ENCODE assay signal across 8 cellular contexts in genomic region chr3:156642750-156643728, GRCh38. TPM values are rescaled to one million over a fixed set of nuclear protein-coding genes. Genes with fewer than 3 reads are reported as not detected.
A peak's percentile ranks its signal among the peaks of the same experiment; 100 is the strongest.
DNase-seq lines count a peak whose midpoint lies in the region; ATAC-seq lines count a peak whose summit lies in the region.

No MANE protein-coding gene starts in this region.

- peaks cover 23% of the 10 kb centered on the region for H3K4me1 Mint-ChIP-seq in activated CD4-positive, alpha-beta memory T cell treated with anti-CD3 and anti-CD28 coated beads, Interleukin-2, amount 10 ng/mL, durations not matched to agents 7 days and 5 days
- H3K4me1 Mint-ChIP-seq in activated CD4-positive, alpha-beta memory T cell treated with anti-CD3 and anti-CD28 coated beads for 36 hours (ENCODE audit: low read depth): peaks cover 10% of the 10 kb centered on the region
- peaks cover 17% of the 10 kb centered on the region for H3K4me1 Mint-ChIP-seq in stimulated activated naive CD8-positive, alpha-beta T cell treated with anti-CD3 and anti-CD28 coated beads, Interleukin-15, amount 100 ng/mL, for 72 hours

- H3K9me3 Mint-ChIP-seq in activated CD4-positive, alpha-beta memory T cell treated with anti-CD3 and anti-CD28 coated beads, Interleukin-2, amount 10 ng/mL, durations not matched to agents 7 days and 5 days: peaks cover 7% of the 10 kb centered on the region
- H3K9me3 Mint-ChIP-seq in activated CD4-positive, alpha-beta memory T cell treated with anti-CD3 and anti-CD28 coated beads for 36 hours: peaks cover 4% of the 10 kb centered on the region
- H3K9me3 Mint-ChIP-seq in stimulated activated naive CD8-positive, alpha-beta T cell treated with anti-CD3 and anti-CD28 coated beads, Interleukin-15, amount 100 ng/mL, for 72 hours: peaks cover 0 to 5% of the 10 kb centered on the region in 2 donors

- ATAC-seq in HG03280 (IDR thresholded peaks at IDR 0.05; ENCODE audit: unreplicated experiment) (peak; percentile 25), GM21423 (IDR thresholded peaks at IDR 0.05; ENCODE audit: unreplicated experiment) (no peak)
- ATAC-seq in stimulated activated naive CD8-positive, alpha-beta T cell treated with anti-CD3 and anti-CD28 coated beads, Interleukin-15, amount 100 ng/mL, for 72 hours: peak; percentile 17

- peak overlapping the region; percentile 80 for H3K27ac Mint-ChIP-seq in activated CD4-positive, alpha-beta memory T cell treated with anti-CD3 and anti-CD28 coated beads, Interleukin-2, amount 10 ng/mL, durations not matched to agents 7 days and 5 days
- H3K27ac Mint-ChIP-seq in activated CD4-positive, alpha-beta memory T cell treated with anti-CD3 and anti-CD28 coated beads for 36 hours: no peak overlapping the region
- peak overlapping the region in 1 of 2 donors; percentile 90 for H3K27ac Mint-ChIP-seq in stimulated activated naive CD8-positive, alpha-beta T cell treated with anti-CD3 and anti-CD28 coated beads, Interleukin-15, amount 100 ng/mL, for 72 hours

- H3K36me3 Mint-ChIP-seq in activated CD4-positive, alpha-beta memory T cell treated with anti-CD3 and anti-CD28 coated beads, Interleukin-2, amount 10 ng/mL, durations not matched to agents 7 days and 5 days (ENCODE audit: low read depth): peaks cover 9% of the 10 kb centered on the region
- H3K36me3 Mint-ChIP-seq in activated CD4-positive, alpha-beta memory T cell treated with anti-CD3 and anti-CD28 coated beads for 36 hours: no peaks in the 10 kb centered on the region

- CTCF ChIA-PET in activated CD4-positive, alpha-beta memory T cell treated with anti-CD3 and anti-CD28 coated beads, Interleukin-2, amount 10 ng/mL, durations not matched to agents 7 days and 5 days (lab: Charles Lee): interaction anchor here (0.5 to 2.2 kb wide), 3 partner anchors 19 to 495 kb away, joined by 3 to 10 read pairs (median 4); partner anchors contain the start of gene TIPARP
- CTCF ChIA-PET in activated CD4-positive, alpha-beta memory T cell treated with anti-CD3 and anti-CD28 coated beads for 36 hours (lab: Charles Lee): interaction anchor here (1.0 kb wide), 1 partner anchor 32 kb away, joined by 4 read pairs; the partner anchor contains the start of gene TIPARP

- H3K27me3 Mint-ChIP-seq in activated CD4-positive, alpha-beta memory T cell treated with anti-CD3 and anti-CD28 coated beads, Interleukin-2, amount 10 ng/mL, durations not matched to agents 7 days and 5 days: peaks cover 8% of the 10 kb centered on the region
- no peaks in the 10 kb centered on the region for H3K27me3 Mint-ChIP-seq in activated CD4-positive, alpha-beta memory T cell treated with anti-CD3 and anti-CD28 coated beads for 36 hours
- peaks cover 5% of the 10 kb centered on the region for H3K27me3 Mint-ChIP-seq in stimulated activated naive CD8-positive, alpha-beta T cell treated with anti-CD3 and anti-CD28 coated beads, Interleukin-15, amount 100 ng/mL, for 72 hours

- DNase-seq in activated CD4-positive, alpha-beta memory T cell treated with anti-CD3 and anti-CD28 coated beads, Interleukin-2, amount 10 ng/mL, durations not matched to agents 7 days and 5 days: no peak
- DNase-seq in activated CD4-positive, alpha-beta memory T cell treated with anti-CD3 and anti-CD28 coated beads for 36 hours: no peak
- DNase-seq in cerebellum (ENCODE audit: low spot score) (peak; percentile 23), SHP77 (lab: John Stamatoyannopoulos, UW) (no peak), germinal center (ENCODE audit: low spot score) (no peak)
- DNase-seq in stimulated activated naive CD8-positive, alpha-beta T cell treated with anti-CD3 and anti-CD28 coated beads, Interleukin-15, amount 100 ng/mL, for 72 hours: no peak

- intact Hi-C loops in activated CD4-positive, alpha-beta memory T cell treated with anti-CD3 and anti-CD28 coated beads for 36 hours (cut with micrococcal nuclease): no loop called here

- no peak overlapping the region for H3K4me3 Mint-ChIP-seq in activated CD4-positive, alpha-beta memory T cell treated with anti-CD3 and anti-CD28 coated beads, Interleukin-2, amount 10 ng/mL, durations not matched to agents 7 days and 5 days
- no peak overlapping the region for H3K4me3 Mint-ChIP-seq in activated CD4-positive, alpha-beta memory T cell treated with anti-CD3 and anti-CD28 coated beads for 36 hours
- H3K4me3 Mint-ChIP-seq in stimulated activated naive CD8-positive, alpha-beta T cell treated with anti-CD3 and anti-CD28 coated beads, Interleukin-15, amount 100 ng/mL, for 72 hours: peak overlapping the region in 1 of 2 donors; percentile 67

- POLR2A ChIA-PET in activated CD4-positive, alpha-beta memory T cell treated with anti-CD3 and anti-CD28 coated beads, Interleukin-2, amount 10 ng/mL, durations not matched to agents 7 days and 5 days (lab: Charles Lee): interaction anchor here (0.6 to 3.5 kb wide), 8 partner anchors 16 to 446 kb away, joined by 3 to 22 read pairs (median 7); partner anchors contain the start of genes SSR3 and TIPARP
- POLR2A ChIA-PET in activated CD4-positive, alpha-beta memory T cell treated with anti-CD3 and anti-CD28 coated beads for 36 hours (lab: Charles Lee): no interaction called here

RNA-seq across cellular contexts. Expression of gene TIPARP, which starts 31.4 kb away (rescaled TPM):
- total RNA-seq in activated CD4-positive, alpha-beta memory T cell treated with anti-CD3 and anti-CD28 coated beads, Interleukin-2, amount 10 ng/mL, durations not matched to agents 7 days and 5 days: 10 to 100 TPM; 64.7 to 73.8 TPM
- total RNA-seq in activated CD4-positive, alpha-beta memory T cell treated with anti-CD3 and anti-CD28 coated beads for 36 hours: 10 to 100 TPM; 15.7 to 17.7 TPM
- 17.7 TPM for total RNA-seq in cerebellum
